11 cellular contexts compared by ENCODE assay signal in genomic region chr19:15321739-15322138, GRCh38. TPM values are rescaled to one million over a fixed set of nuclear protein-coding genes. Genes with fewer than 3 reads are reported as not detected.
DNase-seq lines count a peak whose midpoint lies in the region; ATAC-seq and TF ChIP-seq lines count a peak whose summit lies in the region.
"Had no signal": no experiment of that assay in that cellular context is flagged by ENCODE, and none has a peak within 500 bp of the region (broad histone marks: within the 10 kb centered on the region; RNA-seq: fewer than 3 reads in every experiment).

No MANE protein-coding gene starts in this region.

- H3K4me3 ChIP-seq in CD4-positive, alpha-beta memory T cell (ENCODE audit: low read length in 2 of 2): no peak overlapping the region

- TF ChIP-seq CTCF in brain (conservative IDR thresholded peaks at IDR 0.05): no peak
- TF ChIP-seq CTCF in nephron progenitor cell (IDR thresholded peaks at IDR 0.05): no peak

- H3K9me3 Mint-ChIP-seq in CD4-positive, alpha-beta memory T cell: peaks cover 0 to 4% (median 0%) of the 10 kb centered on the region in 8 donors
- H3K9me3 Mint-ChIP-seq in IgD-negative memory B cell: no peaks in the 10 kb centered on the region
- H3K9me3 Mint-ChIP-seq in brain: peaks cover 0 to 2% (median 0%) of the 10 kb centered on the region in 5 experiments
- peaks cover 10% of the 10 kb centered on the region for H3K9me3 Mint-ChIP-seq in nephron progenitor cell
- H3K9me3 Mint-ChIP-seq: activated naive CD8-positive, alpha-beta T cell treated with anti-CD3 and anti-CD28 coated beads, Interleukin-2, amount 10 ng/mL, durations not matched to agents 7 days and 5 days; dendritic cell treated with granulocyte-macrophage colony-stimulating factor and Interleukin-4, amounts not matched to agents 40 ng/mL and 50 ng/mL, for 4 days had no signal

- no peaks in the 10 kb centered on the region for H3K9me3 ChIP-seq in CD4-positive, alpha-beta memory T cell (ENCODE audit: control insufficient read depth in 1 of 2, low read length in 2 of 2)

- no peaks in the 10 kb centered on the region for H3K27me3 Mint-ChIP-seq in CD4-positive, alpha-beta memory T cell
- H3K27me3 Mint-ChIP-seq in IgD-negative memory B cell (no peaks in the 10 kb centered on the region), brain (no peaks in the 10 kb centered on the region), nephron progenitor cell (ENCODE audit: low read depth, poor library complexity) (no peaks in the 10 kb centered on the region)
- H3K27me3 Mint-ChIP-seq: activated naive CD8-positive, alpha-beta T cell treated with anti-CD3 and anti-CD28 coated beads, Interleukin-2, amount 10 ng/mL, durations not matched to agents 7 days and 5 days; dendritic cell treated with granulocyte-macrophage colony-stimulating factor and Interleukin-4, amounts not matched to agents 40 ng/mL and 50 ng/mL, for 4 days had no signal

- H3K4me1 ChIP-seq in CD4-positive, alpha-beta memory T cell (ENCODE audit: insufficient read depth, low read length): peaks cover 95% of the 10 kb centered on the region

- no peak for ATAC-seq in HG02623 (IDR thresholded peaks at IDR 0.05; ENCODE audit: unreplicated experiment)

- no peak overlapping the region for H3K27ac ChIP-seq in CD4-positive, alpha-beta memory T cell (ENCODE audit: low read depth, low read length)

- no peaks in the 10 kb centered on the region for H3K27me3 ChIP-seq in CD4-positive, alpha-beta memory T cell (ENCODE audit: insufficient read depth, low read length)

- H3K27ac Mint-ChIP-seq in CD4-positive, alpha-beta memory T cell: peak overlapping the region in 5 of 7 donors; percentile 3 to 69 (median 42)
- H3K27ac Mint-ChIP-seq in IgD-negative memory B cell (peak overlapping the region; percentile 64 to 71 (median 69)), brain (peak overlapping the region in 3 of 5 experiments; percentile 16 to 78 (median 46)), nephron progenitor cell (peak overlapping the region; percentile 12)
- H3K27ac Mint-ChIP-seq: activated naive CD8-positive, alpha-beta T cell treated with anti-CD3 and anti-CD28 coated beads, Interleukin-2, amount 10 ng/mL, durations not matched to agents 7 days and 5 days; dendritic cell treated with granulocyte-macrophage colony-stimulating factor and Interleukin-4, amounts not matched to agents 40 ng/mL and 50 ng/mL, for 4 days had no signal

- intact Hi-C loops in CD4-positive, alpha-beta memory T cell (cut with micrococcal nuclease): loop anchor here (5.0 kb wide), 1 partner anchor 34 kb away; no protein-coding TSS in a partner anchor

- H3K4me3 Mint-ChIP-seq in CD4-positive, alpha-beta memory T cell: peak overlapping the region in 7 of 8 donors; percentile 52 to 75 (median 64)
- H3K4me3 Mint-ChIP-seq in IgD-negative memory B cell (peak overlapping the region; percentile 8 to 80 (median 46)), brain (peak overlapping the region in 3 of 5 experiments; percentile 14 to 39 (median 23)), nephron progenitor cell (no peak overlapping the region)
- H3K4me3 Mint-ChIP-seq: activated naive CD8-positive, alpha-beta T cell treated with anti-CD3 and anti-CD28 coated beads, Interleukin-2, amount 10 ng/mL, durations not matched to agents 7 days and 5 days; dendritic cell treated with granulocyte-macrophage colony-stimulating factor and Interleukin-4, amounts not matched to agents 40 ng/mL and 50 ng/mL, for 4 days had no signal

- CTCF ChIA-PET in CD4-positive, alpha-beta memory T cell (lab: Charles Lee; ENCODE audit: partially characterized antibody): no interaction called here

- H3K36me3 Mint-ChIP-seq in CD4-positive, alpha-beta memory T cell: peaks cover 5 to 7% of the 10 kb centered on the region in 2 donors
- H3K36me3 Mint-ChIP-seq in IgD-negative memory B cell (peaks cover 5% of the 10 kb centered on the region), brain (peaks cover 27% of the 10 kb centered on the region), nephron progenitor cell (ENCODE audit: low read depth) (peaks cover 27% of the 10 kb centered on the region)

- peaks cover 72 to 95% (median 85%) of the 10 kb centered on the region in 4 donors for H3K4me1 Mint-ChIP-seq in CD4-positive, alpha-beta memory T cell
- H3K4me1 Mint-ChIP-seq in IgD-negative memory B cell: peaks cover 66 to 79% (median 73%) of the 10 kb centered on the region in 3 donors
- H3K4me1 Mint-ChIP-seq in brain: peaks cover 95% of the 10 kb centered on the region
- H3K4me1 Mint-ChIP-seq in nephron progenitor cell: peaks cover 66% of the 10 kb centered on the region

- H3K36me3 ChIP-seq in CD4-positive, alpha-beta memory T cell (ENCODE audit: insufficient read depth, low read length): peaks cover 4% of the 10 kb centered on the region

- no peak for DNase-seq in CD4-positive, alpha-beta memory T cell
- DNase-seq in nephron progenitor cell: no peak
- DNase-seq in stimulated activated naive CD4-positive, alpha-beta T cell treated with Interleukin-2 at 50 U/mL for 16 hours (lab: John Stamatoyannopoulos, UW): no peak
- no peak for DNase-seq in dedifferentiated amniotic fluid mesenchymal stem cell (ENCODE audit: extremely low spot score)
- DNase-seq in AML-193 (lab: John Stamatoyannopoulos, UW): no peak
- DNase-seq: activated naive CD8-positive, alpha-beta T cell treated with anti-CD3 and anti-CD28 coated beads, Interleukin-2, amount 10 ng/mL, durations not matched to agents 7 days and 5 days; Calu3 had no signal

- POLR2A ChIA-PET in CD4-positive, alpha-beta memory T cell (lab: Charles Lee; ENCODE audit: partially characterized antibody): no interaction called here

RNA-seq across cellular contexts. Expression of gene BRD4, which starts 10.6 kb away (rescaled TPM):
- total RNA-seq in CD4-positive, alpha-beta memory T cell: 100 to 1,000 TPM; 149 to 152 TPM
- 10 to 100 TPM in 1 of 2 donors, 1 to 10 TPM in 1; 4.2 to 48.2 TPM for polyA plus RNA-seq in CD4-positive, alpha-beta memory T cell
- polyA plus RNA-seq in IgD-negative memory B cell: 20.5 TPM
- 46.0 TPM for polyA plus RNA-seq in brain (ENCODE audit: insufficient read depth, low read depth, low replicate concordance)

RNA-seq across cellular contexts. Expression of gene AKAP8, which starts 57.8 kb away (rescaled TPM):
- total RNA-seq in CD4-positive, alpha-beta memory T cell: 10 to 100 TPM; 69.9 to 71.5 TPM
- polyA plus RNA-seq in CD4-positive, alpha-beta memory T cell: 10 to 100 TPM; 10.8 to 23.6 TPM
- polyA plus RNA-seq in IgD-negative memory B cell: 22.8 TPM
- polyA plus RNA-seq in brain (ENCODE audit: insufficient read depth, low read depth, low replicate concordance): 5.4 TPM

Comparison
In these comparisons a context has a peak if more than half of its experiments do, and no peak if none do; other contexts are left out.
1. H3K27ac Mint-ChIP-seq: peak in every context shown above with its lines; median percentile 69 in IgD-negative memory B cell; 46 in brain; 42 in CD4-positive, alpha-beta memory T cell; 12 in nephron progenitor cell.